Comparison of ENCODE assay signal across 21 cellular contexts in genomic region chr3:45041666-45042065, GRCh38. TPM values are rescaled to one million over a fixed set of nuclear protein-coding genes. Genes with fewer than 3 reads are reported as not detected.
A peak's percentile ranks its signal among the peaks of the same experiment; 100 is the strongest.
DNase-seq lines count a peak whose midpoint lies in the region; ATAC-seq and TF ChIP-seq lines count a peak whose summit lies in the region.
"Had no signal": no experiment of that assay in that cellular context is flagged by ENCODE, and none has a peak within 500 bp of the region (broad histone marks: within the 10 kb centered on the region; RNA-seq: fewer than 3 reads in every experiment).

No MANE protein-coding gene starts in this region.

- no peak overlapping the region for H3K4me3 ChIP-seq in PC-9
- H3K4me3 ChIP-seq: left lung had no signal

- no peaks in the 10 kb centered on the region for H3K9me3 ChIP-seq in PC-9 (ENCODE audit: insufficient read depth, low read depth)
- H3K9me3 ChIP-seq: Caco-2, left lung had no signal

- TF ChIP-seq CTCF in PC-9 (conservative IDR thresholded peaks at IDR 0.05), result no peak

- CTCF ChIA-PET in PC-9 (lab: Charles Lee), result interaction anchor here (0.5 to 2.4 kb wide), 8 partner anchors 50 to 461 kb away, joined by 3 to 17 read pairs (median 6); no protein-coding TSS in a partner anchor

- intact Hi-C loops in PC-9 (cut with micrococcal nuclease; ENCODE audit: unreplicated experiment), result loop anchor here (5.0 kb wide), 1 partner anchor 81 kb away; no protein-coding TSS in a partner anchor
- intact Hi-C loops in posterior vena cava (cut with DNase I), result loop anchor here in 1 of 2 donors (2.0 to 10.0 kb wide), 3 partner anchors 53 to 456 kb away; no protein-coding TSS in a partner anchor

- DNase-seq in CD1c-positive myeloid dendritic cell (ENCODE audit: extremely low spot score) (peak; percentile 35), PC-9 (no peak), myocyte (ENCODE audit: low read depth) (peak; percentile 54), anterior cingulate cortex (lab: John Stamatoyannopoulos, UW) (no peak), NCI-H748 treated with DMSO at 0.1 percent for 48 hours (lab: John Stamatoyannopoulos, UW) (no peak), posterior vena cava (ENCODE audit: low spot score) (no peak)
- DNase-seq: activated CD4-positive, alpha-beta memory T cell treated with anti-CD3 and anti-CD28 coated beads, Interleukin-2, amount 10 ng/mL, durations not matched to agents 7 days and 5 days; activated T-cell treated with anti-CD3 and anti-CD28 coated beads, Interleukin-2, amount 50 U/mL, for 48 hours; Caco-2; cortex of kidney; HFFc6; left lung; midbrain; NCI-H2171; NCI-H526 treated with DMSO at 0.1 percent for 48 hours; posterior cingulate gyrus; stimulated activated CD4-positive, alpha-beta T cell treated with anti-CD3 and anti-CD28 coated beads, Interleukin-1b, Interleukin-23, amount 100 ng/mL, for 48 hours had no signal

- H3K9me2 ChIP-seq in PC-9 (ENCODE audit: insufficient read depth), result no peaks in the 10 kb centered on the region

- no TSS peak for BruUV-seq in PC-9 (replicated peaks; lab: Mats Ljungman, UMichigan)

- H3K79me2 ChIP-seq in PC-9 (ENCODE audit: low read depth), result no peaks in the 10 kb centered on the region

- no peaks in the 10 kb centered on the region for H3K27me3 ChIP-seq in PC-9 (ENCODE audit: insufficient read depth, low read depth)
- H3K27me3 ChIP-seq: left lung had no signal

- no peaks in the 10 kb centered on the region for H3K36me3 ChIP-seq in PC-9 (ENCODE audit: low read depth)
- H3K36me3 ChIP-seq: left lung had no signal

- ATAC-seq in GM18511 (IDR thresholded peaks at IDR 0.05; ENCODE audit: unreplicated experiment), result peak; percentile 39
- ATAC-seq: left lung had no signal

- peak overlapping the region; percentile 42 for H3K4me2 ChIP-seq in PC-9

- peak overlapping the region; percentile 17 for H3K27ac ChIP-seq in PC-9
- H3K27ac ChIP-seq: left lung had no signal

- peaks cover 41% of the 10 kb centered on the region for H3K4me1 ChIP-seq in PC-9 (replicated peaks; ENCODE audit: insufficient read depth)
- H3K4me1 ChIP-seq: Caco-2 had no signal

- no peaks in the 10 kb centered on the region for H4K20me1 ChIP-seq in PC-9 (ENCODE audit: insufficient read depth)

- peak overlapping the region; percentile 15; the same call in 1 of the 2 replicates for H2AFZ ChIP-seq in PC-9

- POLR2A ChIA-PET in PC-9 (lab: Charles Lee; ENCODE audit: unreplicated experiment), result interaction anchor here (0.6 kb wide), 2 partner anchors 455 to 902 kb away, joined by 3 to 9 read pairs; partner anchors contain the start of gene CXCR6

- H3F3A ChIP-seq in PC-9 (ENCODE audit: insufficient read depth, low read depth), result peaks cover 11% of the 10 kb centered on the region

RNA-seq across cellular contexts. Expression of gene CLEC3B, which starts 15.6 kb away (rescaled TPM):
- not detected in 2 replicates for total RNA-seq in PC-9 (2021)
- 0.75 TPM in 1 of 2 replicates, not detected in the other for total RNA-seq in myocyte
- 2.9 TPM for polyA plus RNA-seq in myocyte (2012)
- total RNA-seq in posterior vena cava, result 100 to 1,000 TPM in 1 of 2 donors, 10 to 100 TPM in 1; 50.0 to 136 TPM
- total RNA-seq: activated CD4-positive, alpha-beta memory T cell treated with anti-CD3 and anti-CD28 coated beads, Interleukin-2, amount 10 ng/mL, durations not matched to agents 7 days and 5 days; bronchial epithelial cell; Daoy; M059J had no signal

Comparison
In these comparisons a context has a peak if more than half of its experiments do, and no peak if none do; other contexts are left out.
1. DNase-seq: peak in CD1c-positive myeloid dendritic cell (single experiment) and myocyte (single experiment); none in PC-9 (0 of 2), anterior cingulate cortex (0 of 58), NCI-H748 treated with DMSO at 0.1 percent for 48 hours (single experiment) and posterior vena cava (single experiment).
2. RNA of gene CLEC3B, which starts 15.6 kb away (total RNA-seq): 50.0 to 136 TPM in posterior vena cava; 0.75 TPM in myocyte and not detected in PC-9; every median in the first group is over 10 times any median in the second.